Comparison of ENCODE assay signal across 1 cellular context in genomic region chr20:63589261-63590217, GRCh38.
TF ChIP-seq lines count a peak whose summit lies in the region.

No MANE protein-coding gene starts in this region.

TF ChIP-seq in GM12878, 131 proteins besides CTCF, POLR2A, EP300 and RAD21:
- TF ChIP-seq BRCA1 (IDR thresholded peaks at IDR 0.05; ENCODE audit: low read depth, low read length): no peak
- no peak for TF ChIP-seq MAX (IDR thresholded peaks at IDR 0.05; ENCODE audit: low read depth, low read length)
- no peak for TF ChIP-seq MEF2B (IDR thresholded peaks at IDR 0.05; ENCODE audit: partially characterized antibody, poor library complexity, severe bottlenecking)
- no peak for TF ChIP-seq HSF1 (IDR thresholded peaks at IDR 0.05; ENCODE audit: low read depth, low read length)
- no peak for TF ChIP-seq ZNF592 (IDR thresholded peaks at IDR 0.05)
- TF ChIP-seq E2F4 (IDR thresholded peaks at IDR 0.05; ENCODE audit: low read depth, low read length): no peak
- no peak for TF ChIP-seq E2F8 (IDR thresholded peaks at IDR 0.05; ENCODE audit: low read depth, partially characterized antibody)
